Comparison of ENCODE assay signal across 25 cellular contexts in genomic region chr7:91630581-91631370, GRCh38.
"Had no signal": no experiment of that assay in that cellular context is flagged by ENCODE, and none has a peak within 500 bp of the region (broad histone marks: within the 10 kb centered on the region; RNA-seq: fewer than 3 reads in every experiment).

No MANE protein-coding gene starts in this region.

- H3K27ac ChIP-seq: body of pancreas, cardiac muscle cell, foreskin keratinocyte, hepatocyte, psoas muscle, upper lobe of right lung had no signal

- H3K4me3 ChIP-seq: body of pancreas, cardiac muscle cell, hepatocyte, psoas muscle, upper lobe of right lung had no signal

- H3K9me3 ChIP-seq: body of pancreas, psoas muscle, upper lobe of right lung had no signal

- H3K4me1 ChIP-seq: foreskin keratinocyte, psoas muscle, upper lobe of right lung had no signal

- H2AFZ ChIP-seq: hepatocyte had no signal

- ATAC-seq: activated CD8-positive, alpha-beta memory T cell treated with anti-CD3 and anti-CD28 coated beads, Interleukin-2, amount 10 ng/mL, durations not matched to agents 7 days and 5 days; activated naive CD8-positive, alpha-beta T cell treated with anti-CD3 and anti-CD28 coated beads, Interleukin-2, amount 50 U/mL, for 24 hours; body of pancreas; foreskin keratinocyte; left ventricle myocardium superior; natural killer cell; psoas muscle; right cardiac atrium; stimulated activated naive CD8-positive, alpha-beta T cell treated with anti-CD3 and anti-CD28 coated beads, Interleukin-15, Interleukin-2, amounts not matched to agents 100 U/mL and 50 U/mL, for 24 hours; upper lobe of right lung had no signal

- FAIRE-seq: endometrium had no signal

- H3K36me3 ChIP-seq: cardiac muscle cell, upper lobe of right lung had no signal

- H3K4me2 ChIP-seq: hepatocyte had no signal

- H3K27me3 ChIP-seq: body of pancreas, cardiac muscle cell, foreskin keratinocyte, hepatocyte, upper lobe of right lung had no signal

- H3K79me2 ChIP-seq: hepatocyte had no signal

- DNase-seq: activated CD4-positive, alpha-beta memory T cell treated with anti-CD3 and anti-CD28 coated beads, Interleukin-2, amount 10 ng/mL, durations not matched to agents 7 days and 5 days; activated CD4-positive, alpha-beta T cell treated with anti-CD3 and anti-CD28 coated beads for 48 hours; activated CD4-positive, CD25-positive, alpha-beta regulatory T cell; activated CD8-positive, alpha-beta memory T cell treated with anti-CD3 and anti-CD28 coated beads, Interleukin-2, amount 10 ng/mL, durations not matched to agents 7 days and 5 days; activated effector memory CD4-positive, alpha-beta T cell treated with anti-CD3 and anti-CD28 coated beads, Interleukin-2, amount 50 U/mL, for 16 hours; activated naive CD4-positive, alpha-beta T cell treated with anti-CD3 and anti-CD28 coated beads, Interleukin-2, amount 10 ng/mL, durations not matched to agents 7 days and 5 days; activated naive CD8-positive, alpha-beta T cell treated with anti-CD3 and anti-CD28 coated beads, Interleukin-2, amount 50 U/mL, for 24 hours; activated T-cell treated with anti-CD3 and anti-CD28 coated beads for 4 hours; body of pancreas; erythroblast; foreskin keratinocyte; immature natural killer cell; left ventricle myocardium superior; mammary epithelial cell; midbrain; natural killer cell; psoas muscle; right cardiac atrium; stimulated activated CD4-positive, alpha-beta T cell treated with anti-CD3 and anti-CD28 coated beads, Interleukin-12 subunit alpha, Interleukin-12 subunit beta, amount 100 ng/mL, for 4 hours; stimulated activated CD4-positive, alpha-beta T cell treated with anti-CD3 and anti-CD28 coated beads, Interleukin-4, amount 100 ng/mL, for 4 hours; stimulated activated naive CD8-positive, alpha-beta T cell treated with anti-CD3 and anti-CD28 coated beads, Interleukin-15, Interleukin-2, amounts not matched to agents 100 U/mL and 50 U/mL, for 24 hours; upper lobe of right lung had no signal
